Comparison of ENCODE assay signal across 13 cellular contexts in genomic region chr1:42971848-42972291, GRCh38. TPM values are rescaled to one million over a fixed set of nuclear protein-coding genes. Genes with fewer than 3 reads are reported as not detected.
DNase-seq lines count a peak whose midpoint lies in the region; ATAC-seq, FAIRE-seq and TF ChIP-seq lines count a peak whose summit lies in the region.
"Had no signal": no experiment of that assay in that cellular context is flagged by ENCODE, and none has a peak within 500 bp of the region (broad histone marks: within the 10 kb centered on the region; RNA-seq: fewer than 3 reads in every experiment).

No MANE protein-coding gene starts in this region.

- no peaks in the 10 kb centered on the region for H4K20me1 ChIP-seq in hepatocyte (ENCODE audit: insufficient read depth, poor library complexity, severe bottlenecking)

- H3K27ac ChIP-seq in A549 (peak overlapping the region in 1 of 2 experiments; percentile 37; a peak in 1 of 6 replicates), WERI-Rb-1 (peak overlapping the region; percentile 19; the same call in 1 of the 2 replicates), hepatocyte (no peak overlapping the region)

- no peak overlapping the region for H2AFZ ChIP-seq in hepatocyte

- no peaks in the 10 kb centered on the region for H3K9me3 ChIP-seq in A549
- H3K9me3 ChIP-seq in WERI-Rb-1 (ENCODE audit: severe bottlenecking), result no peaks in the 10 kb centered on the region
- H3K9me3 ChIP-seq in hepatocyte (ENCODE audit: low read depth), result no peaks in the 10 kb centered on the region

- DNase-seq in A549 (ENCODE audit: low read depth in 1 of 2, low spot score in 1 of 2), result no peak
- peak; percentile 86 for DNase-seq in HCEC 1CT
- DNase-seq in WERI-Rb-1, result peak; percentile 55
- DNase-seq in hepatocyte (ENCODE audit: low spot score), result peak; percentile 64
- DNase-seq in DMS153 (lab: John Stamatoyannopoulos, UW), result no peak
- DNase-seq in HUDEP-2 (lab: John Stamatoyannopoulos, UW; ENCODE audit: unreplicated experiment in 76 of 76), result no peak
- no peak for DNase-seq in COR-L47 (lab: John Stamatoyannopoulos, UW)
- DNase-seq in NCI-H1105 treated with DMSO at 0.1 percent for 48 hours (lab: John Stamatoyannopoulos, UW), result no peak
- DNase-seq: activated CD4-positive, alpha-beta memory T cell treated with anti-CD3 and anti-CD28 coated beads, Interleukin-2, amount 10 ng/mL, durations not matched to agents 7 days and 5 days; effector CD4-positive, alpha-beta T cell; NCI-H1092 treated with DMSO at 0.1 percent for 48 hours; T-helper 1 cell had no signal

- TF ChIP-seq CTCF in A549 (IDR thresholded peaks at IDR 0.05) (no peak), WERI-Rb-1 (IDR thresholded peaks at IDR 0.05; ENCODE audit: low read depth, low read length) (no peak), hepatocyte (IDR thresholded peaks at IDR 0.05; ENCODE audit: poor library complexity) (no peak)

- no peak overlapping the region for H3K4me2 ChIP-seq in A549
- no peak overlapping the region for H3K4me2 ChIP-seq in hepatocyte

- WGBS in A549 (ENCODE audit: missing lambda C conversion rate), result 93% methylated on average over 4 of the region's 4 CpGs
- WGBS in hepatocyte (ENCODE audit: low lambda C conversion rate, missing lambda C conversion rate), result 80% methylated on average over 4 of the region's 4 CpGs

- H3K27me3 ChIP-seq in WERI-Rb-1 (ENCODE audit: insufficient read depth, low read depth, severe bottlenecking), result no peaks in the 10 kb centered on the region
- H3K27me3 ChIP-seq in hepatocyte, result no peaks in the 10 kb centered on the region

- TF ChIP-seq POLR2A in A549 (IDR thresholded peaks at IDR 0.05; ENCODE audit: low read length), result no peak

- no peaks in the 10 kb centered on the region for H3K9me2 ChIP-seq in hepatocyte (replicated peaks; ENCODE audit: insufficient read depth)

- H3K36me3 ChIP-seq in WERI-Rb-1, result no peaks in the 10 kb centered on the region
- H3K36me3 ChIP-seq in hepatocyte (replicated peaks; ENCODE audit: insufficient read depth, low read depth), result no peaks in the 10 kb centered on the region

- ATAC-seq in A549, result peak in 1 of 2 experiments; percentile 41; a peak in 2 of 6 replicates
- ATAC-seq: natural killer cell treated with Interleukin-12 subunit alpha and Interleukin-12 subunit beta and Interleukin-15 and Interleukin-18, amount 100 ng/mL, for 72 hours had no signal

- H3K4me3 ChIP-seq in A549 (no peak overlapping the region), WERI-Rb-1 (ENCODE audit: low read depth, low read length) (no peak overlapping the region), hepatocyte (no peak overlapping the region)

- H3K79me2 ChIP-seq in hepatocyte, result no peaks in the 10 kb centered on the region

- H3K4me1 ChIP-seq in A549 (peaks cover 25% of the 10 kb centered on the region), hepatocyte (ENCODE audit: insufficient read depth) (peaks cover 5% of the 10 kb centered on the region)

- FAIRE-seq in A549 (lab: Jason Lieb, UNC), result no peak

- no peak for TF ChIP-seq RAD21 in A549 (conservative IDR thresholded peaks at IDR 0.05 in 1 of 2, IDR thresholded peaks at IDR 0.05 in 1 of 2)

- no peak for TF ChIP-seq EP300 in A549 (IDR thresholded peaks at IDR 0.05)

- CTCF ChIA-PET in A549 (lab: Yijun Ruan, JAX), result interaction anchor here (0.6 to 2.2 kb wide), 4 partner anchors 37 to 101 kb away, joined by 3 to 6 read pairs (median 4); no protein-coding TSS in a partner anchor

- POLR2A ChIA-PET in A549 (lab: Yijun Ruan, JAX), result no interaction called here

TF ChIP-seq in A549, 52 proteins besides CTCF, POLR2A, EP300 and RAD21:
- TF ChIP-seq FOSL2 (IDR thresholded peaks at IDR 0.05) (no peak), FOSL2 (CRISPR knock-in tag; IDR thresholded peaks at IDR 0.05) (peak; percentile 48), CHD2 (IDR thresholded peaks at IDR 0.05; ENCODE audit: low read length, partially characterized antibody) (no peak), ZNF302 (CRISPR knock-in tag; IDR thresholded peaks at IDR 0.05) (no peak), MAX (IDR thresholded peaks at IDR 0.05) (no peak), GATA3 (IDR thresholded peaks at IDR 0.05; ENCODE audit: borderline replicate concordance) (no peak), ZFP36 (IDR thresholded peaks at IDR 0.05; ENCODE audit: borderline replicate concordance, partially characterized antibody) (no peak), ESRRA (IDR thresholded peaks at IDR 0.05; ENCODE audit: borderline replicate concordance, low read length) (no peak)
TF ChIP-seq in A549: peak in this region for 1.

RNA-seq across cellular contexts. Expression of gene SLC2A1, which starts 13.2 kb away (rescaled TPM):
- polyA plus RNA-seq in A549 (2011; rRNA removed), result 106 and 107 TPM in 2 replicates
- 118 and 141 TPM in 2 replicates for polyA plus RNA-seq in A549 (2012; cell fraction: cytosol; rRNA removed)
- polyA plus RNA-seq in A549 (2012; cell fraction: nucleus; rRNA removed), result 397 and 557 TPM in 2 replicates
- 103 to 137 TPM (median 124 TPM) in 3 replicates for polyA plus RNA-seq in A549 (2017; fragmentation: RNase III; extraction: RNeasy Plus Mini Kit Qiagen cat#74134 plus additional on column Dnase treatment)
- 122 and 160 TPM in 2 replicates for polyA minus RNA-seq in A549 (2011; rRNA and poly(A)+ RNA removed)
- 271 and 301 TPM in 2 replicates for total RNA-seq in hepatocyte
- 271 and 314 TPM in 2 replicates for polyA plus RNA-seq in hepatocyte

Comparison
In these comparisons a context has a peak if more than half of its experiments do, and no peak if none do; other contexts are left out.
1. DNase-seq: peak in HCEC 1CT (single experiment), WERI-Rb-1 (single experiment) and hepatocyte (single experiment); none in A549 (0 of 2), DMS153 (single experiment), HUDEP-2 (0 of 76), COR-L47 (single experiment) and NCI-H1105 treated with DMSO at 0.1 percent for 48 hours (single experiment).